Comparison of ENCODE assay signal across 22 cellular contexts in genomic region chr11:64025205-64025604, GRCh38. TPM values are rescaled to one million over a fixed set of nuclear protein-coding genes. Genes with fewer than 3 reads are reported as not detected.
A peak's percentile ranks its signal among the peaks of the same experiment; 100 is the strongest.
DNase-seq lines count a peak whose midpoint lies in the region; TF ChIP-seq lines count a peak whose summit lies in the region.
"Had no signal": no experiment of that assay in that cellular context is flagged by ENCODE, and none has a peak within 500 bp of the region (broad histone marks: within the 10 kb centered on the region; RNA-seq: fewer than 3 reads in every experiment).

No MANE protein-coding gene starts in this region.

- H3K9me3 ChIP-seq in BLaER1 treated with 17β-estradiol and CSF1 and Interleukin-3, amounts not matched to agents 10 nM and 100 nM (replicated peaks in 1 of 11), result no peaks in the 10 kb centered on the region
- H3K9me3 ChIP-seq in BE2C, result no peaks in the 10 kb centered on the region
- H3K9me3 ChIP-seq: ovary, right atrium auricular region had no signal

- H3K4me3 ChIP-seq in BLaER1 treated with 17β-estradiol and CSF1 and Interleukin-3, amounts not matched to agents 10 nM and 100 nM, result no peak overlapping the region
- H3K4me3 ChIP-seq in BE2C (ENCODE audit: low read depth, low read length), result no peak overlapping the region
- H3K4me3 ChIP-seq: GM12878, ovary, right atrium auricular region, smooth muscle cell had no signal

- no peaks in the 10 kb centered on the region for H3K9me3 Mint-ChIP-seq in nephron
- H3K9me3 Mint-ChIP-seq: activated CD4-positive, alpha-beta T cell treated with anti-CD3 and anti-CD28 coated beads, Interleukin-2, amount 10 ng/mL, durations not matched to agents 7 days and 5 days; naive thymus-derived CD8-positive, alpha-beta T cell had no signal

- no peak overlapping the region for H3K9ac ChIP-seq in BLaER1 treated with 17β-estradiol and CSF1 and Interleukin-3, amounts not matched to agents 10 nM and 100 nM

- peaks cover 0 to 71% (median 4%) of the 10 kb centered on the region in 11 experiments; a peak in 9 of 22 replicates for H4K20me1 ChIP-seq in BLaER1 treated with 17β-estradiol and CSF1 and Interleukin-3, amounts not matched to agents 10 nM and 100 nM

- peak; percentile 56 for DNase-seq in HT1080 (ENCODE audit: low read depth)
- peak; percentile 16 to 27 for DNase-seq in dermis microvascular lymphatic vessel endothelial cell (ENCODE audit: low read depth in 2 of 2)
- DNase-seq in stimulated activated naive CD4-positive, alpha-beta T cell (lab: John Stamatoyannopoulos, UW), result no peak
- DNase-seq in BE2C, result no peak
- no peak for DNase-seq in UCSD-AML1 (lab: John Stamatoyannopoulos, UW; ENCODE audit: unreplicated experiment)
- DNase-seq: activated CD4-positive, alpha-beta T cell treated with anti-CD3 and anti-CD28 coated beads, Interleukin-2, amount 10 ng/mL, durations not matched to agents 7 days and 5 days; activated naive CD4-positive, alpha-beta T cell treated with Interleukin-2 at 50 U/mL for 16 hours; Calu3; naive thymus-derived CD8-positive, alpha-beta T cell; NCI-H1105; NCI-H187 treated with DMSO at 0.1 percent for 48 hours; NCI-H774; ovary; stimulated activated CD4-positive, alpha-beta T cell treated with anti-CD3 and anti-CD28 coated beads, Interleukin-1b, Interleukin-23, amount 100 ng/mL, for 48 hours; trophoblast cell; WERI-Rb-1 had no signal

- peaks cover 37% of the 10 kb centered on the region for H3K4me1 Mint-ChIP-seq in nephron

- TF ChIP-seq CTCF in nephron (IDR thresholded peaks at IDR 0.05; ENCODE audit: unreplicated experiment in 3 of 3), result no peak
- no peak for TF ChIP-seq CTCF in BE2C (IDR thresholded peaks at IDR 0.05; ENCODE audit: low read depth, low read length)

- H3K4me3 Mint-ChIP-seq in nephron, result no peak overlapping the region
- H3K4me3 Mint-ChIP-seq: activated CD4-positive, alpha-beta T cell treated with anti-CD3 and anti-CD28 coated beads, Interleukin-2, amount 10 ng/mL, durations not matched to agents 7 days and 5 days; naive thymus-derived CD8-positive, alpha-beta T cell had no signal

- H3K36me3 ChIP-seq in BLaER1 treated with 17β-estradiol and CSF1 and Interleukin-3, amounts not matched to agents 10 nM and 100 nM, result no peaks in the 10 kb centered on the region
- no peaks in the 10 kb centered on the region for H3K36me3 ChIP-seq in BE2C
- H3K36me3 ChIP-seq: ovary, right atrium auricular region, WERI-Rb-1 had no signal

- no peaks in the 10 kb centered on the region for H3K27me3 ChIP-seq in BLaER1 treated with 17β-estradiol and CSF1 and Interleukin-3, amounts not matched to agents 10 nM and 100 nM
- H3K27me3 ChIP-seq in BE2C, result no peaks in the 10 kb centered on the region
- H3K27me3 ChIP-seq: ovary, right atrium auricular region had no signal

- peak overlapping the region in 6 of 11 experiments; percentile 14 to 95 (median 83); a peak in 3 of 22 replicates for H3K4me2 ChIP-seq in BLaER1 treated with 17β-estradiol and CSF1 and Interleukin-3, amounts not matched to agents 10 nM and 100 nM
- H3K4me2 ChIP-seq: smooth muscle cell had no signal

- H3K36me3 Mint-ChIP-seq in nephron (ENCODE audit: low read depth), result no peaks in the 10 kb centered on the region
- H3K36me3 Mint-ChIP-seq: naive thymus-derived CD8-positive, alpha-beta T cell had no signal

- peaks cover 44 to 94% (median 84%) of the 10 kb centered on the region in 10 experiments for H3K4me1 ChIP-seq in BLaER1 treated with 17β-estradiol and CSF1 and Interleukin-3, amounts not matched to agents 10 nM and 100 nM
- no peaks in the 10 kb centered on the region for H3K4me1 ChIP-seq in BE2C

- no peak overlapping the region for H3K27ac ChIP-seq in BLaER1 treated with 17β-estradiol and CSF1 and Interleukin-3, amounts not matched to agents 10 nM and 100 nM
- H3K27ac ChIP-seq: ovary, right atrium auricular region, WERI-Rb-1 had no signal

- H3K27me3 Mint-ChIP-seq in nephron (ENCODE audit: low read depth), result peaks cover 7% of the 10 kb centered on the region

- H3K27ac Mint-ChIP-seq in nephron, result peak overlapping the region in 2 of 3 experiments; percentile 8 to 54
- H3K27ac Mint-ChIP-seq: activated CD4-positive, alpha-beta T cell treated with anti-CD3 and anti-CD28 coated beads, Interleukin-2, amount 10 ng/mL, durations not matched to agents 7 days and 5 days; naive thymus-derived CD8-positive, alpha-beta T cell had no signal

RNA-seq across cellular contexts. Expression of gene FLRT1, which starts 10.5 kb away (rescaled TPM):
- total RNA-seq in HT1080 (2014; rRNA removed; shearing (Covaris generic)), result not detected in 2 replicates
- polyA plus RNA-seq in HT1080 (2015; cell fraction: cytosol; rRNA removed), result 0.01 and 0.06 TPM in 2 replicates
- polyA plus RNA-seq in HT1080 (2015; cell fraction: nucleus; rRNA removed), result not detected in 2 replicates
- not detected in 2 replicates for total RNA-seq in dermis microvascular lymphatic vessel endothelial cell
- polyA plus RNA-seq in BE2C (2012; ENCODE audit: insufficient read depth, insufficient read length, low read depth), result 4.3 TPM
- total RNA-seq: activated CD4-positive, alpha-beta T cell treated with anti-CD3 and anti-CD28 coated beads, Interleukin-2, amount 10 ng/mL, durations not matched to agents 7 days and 5 days; GM12878; naive thymus-derived CD8-positive, alpha-beta T cell had no signal
- polyA plus RNA-seq: keratinocyte; naive thymus-derived CD8-positive, alpha-beta T cell had no signal

RNA-seq across cellular contexts. Expression of gene OTUB1, which starts 39.0 kb away (rescaled TPM):
- total RNA-seq in HT1080 (2014; rRNA removed; shearing (Covaris generic)), result 80.1 and 87.9 TPM in 2 replicates
- polyA plus RNA-seq in HT1080 (2015; cell fraction: cytosol; rRNA removed), result 83.6 and 105 TPM in 2 replicates
- polyA plus RNA-seq in HT1080 (2015; cell fraction: nucleus; rRNA removed), result 154 and 204 TPM in 2 replicates
- 50.2 and 62.2 TPM in 2 replicates for total RNA-seq in dermis microvascular lymphatic vessel endothelial cell
- polyA plus RNA-seq in BE2C (2012; ENCODE audit: insufficient read depth, insufficient read length, low read depth), result 208 TPM

RNA-seq across cellular contexts. Expression of gene COX8A, which starts 50.8 kb away (rescaled TPM):
- 968 and 1,023 TPM in 2 replicates for total RNA-seq in HT1080 (2014; rRNA removed; shearing (Covaris generic))
- polyA plus RNA-seq in HT1080 (2015; cell fraction: cytosol; rRNA removed), result 434 and 606 TPM in 2 replicates
- 149 and 155 TPM in 2 replicates for polyA plus RNA-seq in HT1080 (2015; cell fraction: nucleus; rRNA removed)
- 297 and 328 TPM in 2 replicates for total RNA-seq in dermis microvascular lymphatic vessel endothelial cell
- polyA plus RNA-seq in BE2C (2012; ENCODE audit: insufficient read depth, insufficient read length, low read depth), result 1,092 TPM

Comparison
In these comparisons a context has a peak if more than half of its experiments do, and no peak if none do; other contexts are left out.
1. DNase-seq: peak in HT1080 (single experiment) and dermis microvascular lymphatic vessel endothelial cell (2 of 2); none in stimulated activated naive CD4-positive, alpha-beta T cell (0 of 6), BE2C (single experiment) and UCSD-AML1 (single experiment).